Comparison of ENCODE assay signal across 8 cellular contexts in the genomic region with DNA sequence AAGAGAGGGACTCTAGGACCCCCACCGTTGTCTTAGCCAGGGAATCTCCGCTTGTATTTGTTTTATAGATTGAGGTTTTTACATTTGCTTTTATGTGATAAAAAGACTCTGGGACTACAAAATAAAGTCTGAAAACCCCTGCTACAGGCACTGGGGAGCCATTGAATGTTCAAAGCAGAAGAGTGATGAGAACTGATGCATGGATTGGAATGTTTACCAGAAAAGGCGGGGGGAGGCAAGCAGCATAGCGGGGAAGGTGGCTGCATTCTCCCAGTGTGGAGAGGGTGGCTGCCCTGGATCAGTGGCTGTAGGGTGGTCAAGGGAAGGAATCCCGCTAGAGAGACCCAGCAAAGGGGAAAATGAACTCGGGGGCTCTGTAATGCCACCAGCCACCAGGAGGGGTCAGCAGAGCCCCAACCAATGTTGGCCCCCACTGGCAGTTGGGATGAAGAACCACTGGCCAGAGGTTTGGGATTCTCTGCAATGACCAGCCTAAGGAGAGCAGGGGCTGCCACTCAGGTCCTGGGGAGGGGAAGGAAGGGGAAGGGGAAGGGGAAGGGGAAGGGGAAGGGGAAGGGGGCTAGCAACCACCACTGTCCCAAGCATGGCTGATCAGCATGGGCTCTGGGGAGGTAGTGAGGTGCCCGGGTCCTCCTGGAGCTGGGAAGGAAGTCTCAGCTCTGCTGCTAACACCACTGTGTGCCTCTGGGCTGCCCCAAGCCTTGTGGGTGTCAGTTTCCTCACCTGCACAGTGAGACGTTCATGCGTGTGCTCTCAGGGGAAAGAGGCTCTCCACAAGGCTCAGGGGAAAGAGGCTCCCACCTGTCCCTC. TPM values are rescaled to one million over a fixed set of nuclear protein-coding genes. Genes with fewer than 3 reads are reported as not detected.
DNase-seq lines count a peak whose midpoint lies in the region; ATAC-seq and TF ChIP-seq lines count a peak whose summit lies in the region.

No MANE protein-coding gene starts in this region.

- H3K9me3 Mint-ChIP-seq in nephron progenitor cell: no peaks in the 10 kb centered on the region

- peaks cover 24% of the 10 kb centered on the region for H3K4me1 Mint-ChIP-seq in nephron progenitor cell

- peak; percentile 16 for DNase-seq in NK-92 treated with Interleukin-12 subunit alpha and Interleukin-12 subunit beta, amount 100 ng/mL, for 24 hours (lab: John Stamatoyannopoulos, UW)
- DNase-seq in NK-92 (lab: John Stamatoyannopoulos, UW; ENCODE audit: unreplicated experiment): no peak
- peak; percentile 46 for DNase-seq in NCI-H460 (ENCODE audit: extremely low read depth, low read depth)
- peak; percentile 66 for DNase-seq in activated CD8-positive, alpha-beta memory T cell treated with anti-CD3 and anti-CD28 coated beads, Interleukin-2, amount 50 U/mL, for 4 hours
- DNase-seq in erythroblast (lab: John Stamatoyannopoulos, UW): peak; percentile 13 to 63
- peak; percentile 88 for DNase-seq in nephron progenitor cell
- no peak for DNase-seq in thoracic aorta (ENCODE audit: low spot score)

- H3K36me3 Mint-ChIP-seq in nephron progenitor cell (ENCODE audit: low read depth): no peaks in the 10 kb centered on the region

- TF ChIP-seq POLR2A in erythroblast (IDR thresholded peaks at IDR 0.05; ENCODE audit: low read length): no peak

- H3K27me3 Mint-ChIP-seq in nephron progenitor cell (ENCODE audit: low read depth, poor library complexity): peaks cover 10% of the 10 kb centered on the region

- TF ChIP-seq CTCF in nephron progenitor cell (IDR thresholded peaks at IDR 0.05) (peak; percentile 85), thoracic aorta (IDR thresholded peaks at IDR 0.05) (peak; percentile 96)

- no peaks in the 10 kb centered on the region for H3K27me3 ChIP-seq in thoracic aorta (replicated peaks; ENCODE audit: insufficient read depth)

- no peak overlapping the region for H3K4me3 Mint-ChIP-seq in nephron progenitor cell

- no peaks in the 10 kb centered on the region for H3K9me3 ChIP-seq in thoracic aorta

- H3K36me3 ChIP-seq in thoracic aorta: peaks cover 28% of the 10 kb centered on the region

- H3K4me1 ChIP-seq in thoracic aorta (ENCODE audit: control insufficient read depth in 1 of 2, low read depth in 2 of 2): peaks cover 0 to 30% of the 10 kb centered on the region in 2 donors

- H3K4me3 ChIP-seq in thoracic aorta: no peak overlapping the region

- ATAC-seq in thoracic aorta (ENCODE audit: insufficient number of reproducible peaks, low FRiP score, low read depth) (no peak), GM18517 (IDR thresholded peaks at IDR 0.05; ENCODE audit: unreplicated experiment) (no peak)

- no peak overlapping the region for H3K27ac ChIP-seq in thoracic aorta

- H3K27ac Mint-ChIP-seq in nephron progenitor cell: no peak overlapping the region

RNA-seq across cellular contexts. Expression of a gene that starts 19.2 kb away (rescaled TPM):
- 39.9 and 44.7 TPM in 2 replicates for total RNA-seq in NCI-H460 (2014; rRNA removed; shearing (Covaris generic))
- 33.0 and 43.0 TPM in 2 replicates for polyA plus RNA-seq in NCI-H460 (2014; cell fraction: nucleus; rRNA removed)
- 10 to 100 TPM; 69.2 to 99.5 TPM for total RNA-seq in thoracic aorta

RNA-seq across cellular contexts. Expression of a gene that starts 40.0 kb away (rescaled TPM):
- 2.5 and 3.4 TPM in 2 replicates for total RNA-seq in NCI-H460 (2014; rRNA removed; shearing (Covaris generic))
- 15.9 and 24.3 TPM in 2 replicates for polyA plus RNA-seq in NCI-H460 (2014; cell fraction: nucleus; rRNA removed)
- 100 to 1,000 TPM; 183 to 323 TPM for total RNA-seq in thoracic aorta

RNA-seq across cellular contexts. Expression of a gene that starts 46.3 kb away (rescaled TPM):
- not detected in 2 replicates for total RNA-seq in NCI-H460 (2014; rRNA removed; shearing (Covaris generic))
- polyA plus RNA-seq in NCI-H460 (2014; cell fraction: nucleus; rRNA removed): not detected in 2 replicates
- not detected for total RNA-seq in thoracic aorta

Comparison
In these comparisons a context has a peak if more than half of its experiments do, and no peak if none do; other contexts are left out.
1. DNase-seq: peak in NK-92 treated with Interleukin-12 subunit alpha and Interleukin-12 subunit beta, amount 100 ng/mL, for 24 hours (single experiment), NCI-H460 (single experiment), activated CD8-positive, alpha-beta memory T cell treated with anti-CD3 and anti-CD28 coated beads, Interleukin-2, amount 50 U/mL, for 4 hours (single experiment), erythroblast (2 of 2) and nephron progenitor cell (single experiment); none in NK-92 (single experiment) and thoracic aorta (single experiment).
2. RNA of a gene that starts 40.0 kb away (total RNA-seq): 183 to 323 TPM in thoracic aorta; 2.5 to 3.4 TPM in NCI-H460; every median in the first group is over 10 times any median in the second.